ENCODE assay signal across 8 cellular contexts in genomic region chr22:42889290-42889689, GRCh38. TPM values are rescaled to one million over a fixed set of nuclear protein-coding genes. Genes with fewer than 3 reads are reported as not detected.
DNase-seq lines count a peak whose midpoint lies in the region; ATAC-seq and TF ChIP-seq lines count a peak whose summit lies in the region.
"Had no signal": no experiment of that assay in that cellular context is flagged by ENCODE, and none has a peak within 500 bp of the region (broad histone marks: within the 10 kb centered on the region; RNA-seq: fewer than 3 reads in every experiment).

No MANE protein-coding gene starts in this region.

- intact Hi-C loops in MCF 10A (cut with micrococcal nuclease) = no loop called here

- no TSS peak for BruUV-seq in MCF 10A (replicated peaks; lab: Mats Ljungman, UMichigan)

- H3K4me1 Mint-ChIP-seq in activated CD4-positive, alpha-beta memory T cell treated with anti-CD3 and anti-CD28 coated beads, Interleukin-2, amount 10 ng/mL, durations not matched to agents 7 days and 5 days = peaks cover 58% of the 10 kb centered on the region
- H3K4me1 Mint-ChIP-seq in endodermal cell (peaks cover 16% of the 10 kb centered on the region), MCF 10A (ENCODE audit: insufficient read depth, unreplicated experiment) (peaks cover 16% of the 10 kb centered on the region)

- no peaks in the 10 kb centered on the region for H3K27me3 Mint-ChIP-seq in activated CD4-positive, alpha-beta memory T cell treated with anti-CD3 and anti-CD28 coated beads, Interleukin-2, amount 10 ng/mL, durations not matched to agents 7 days and 5 days
- no peaks in the 10 kb centered on the region for H3K27me3 Mint-ChIP-seq in endodermal cell (ENCODE audit: insufficient read depth)
- H3K27me3 Mint-ChIP-seq in MCF 10A (ENCODE audit: insufficient read depth, unreplicated experiment) = no peaks in the 10 kb centered on the region

- no peaks in the 10 kb centered on the region for H3K9me3 Mint-ChIP-seq in activated CD4-positive, alpha-beta memory T cell treated with anti-CD3 and anti-CD28 coated beads, Interleukin-2, amount 10 ng/mL, durations not matched to agents 7 days and 5 days
- H3K9me3 Mint-ChIP-seq in endodermal cell = no peaks in the 10 kb centered on the region
- H3K9me3 Mint-ChIP-seq in MCF 10A (ENCODE audit: unreplicated experiment) = no peaks in the 10 kb centered on the region

- DNase-seq in activated CD4-positive, alpha-beta memory T cell treated with anti-CD3 and anti-CD28 coated beads, Interleukin-2, amount 10 ng/mL, durations not matched to agents 7 days and 5 days = peak; percentile 20
- DNase-seq in putamen (ENCODE audit: low spot score) (peak; percentile 46), endodermal cell (no peak), MCF 10A (ENCODE audit: unreplicated experiment) (no peak)
- DNase-seq: activated CD4-positive, alpha-beta T cell treated with anti-CD3 and anti-CD28 coated beads for 4 hours had no signal

- no peaks in the 10 kb centered on the region for H3K27me3 ChIP-seq in endodermal cell (ENCODE audit: control insufficient read depth, insufficient read depth, low read length, poor library complexity, severe bottlenecking)

- H3K9me3 ChIP-seq in endodermal cell (ENCODE audit: control insufficient read depth, low read length) = no peaks in the 10 kb centered on the region

- H3K4me1 ChIP-seq in endodermal cell (ENCODE audit: control insufficient read depth, insufficient read depth, low read length) = peaks cover 3% of the 10 kb centered on the region

- ATAC-seq in GM18858 (IDR thresholded peaks at IDR 0.05; ENCODE audit: unreplicated experiment) (peak; percentile 62), HG02938 (IDR thresholded peaks at IDR 0.05; ENCODE audit: unreplicated experiment) (peak; percentile 59), GM19455 (IDR thresholded peaks at IDR 0.05; ENCODE audit: unreplicated experiment) (no peak)

- peak overlapping the region; percentile 49 for H3K4me3 Mint-ChIP-seq in activated CD4-positive, alpha-beta memory T cell treated with anti-CD3 and anti-CD28 coated beads, Interleukin-2, amount 10 ng/mL, durations not matched to agents 7 days and 5 days
- H3K4me3 Mint-ChIP-seq in endodermal cell (no peak overlapping the region), MCF 10A (ENCODE audit: unreplicated experiment) (no peak overlapping the region)

- H3K36me3 Mint-ChIP-seq in activated CD4-positive, alpha-beta memory T cell treated with anti-CD3 and anti-CD28 coated beads, Interleukin-2, amount 10 ng/mL, durations not matched to agents 7 days and 5 days (ENCODE audit: low read depth) = peaks cover 25% of the 10 kb centered on the region
- H3K36me3 Mint-ChIP-seq in endodermal cell (ENCODE audit: low read depth) (peaks cover 45% of the 10 kb centered on the region), MCF 10A (ENCODE audit: insufficient read depth, unreplicated experiment) (peaks cover 44% of the 10 kb centered on the region)

- no peak overlapping the region for H3K9ac ChIP-seq in endodermal cell (ENCODE audit: extremely low read depth, low read length, poor library complexity, severe bottlenecking)

- CTCF ChIA-PET in activated CD4-positive, alpha-beta memory T cell treated with anti-CD3 and anti-CD28 coated beads, Interleukin-2, amount 10 ng/mL, durations not matched to agents 7 days and 5 days (lab: Charles Lee) = interaction anchor here (1.8 kb wide), 1 partner anchor 22 kb away, joined by 8 read pairs; no protein-coding TSS in a partner anchor
- CTCF ChIA-PET in MCF 10A (lab: Yijun Ruan, JAX) = no interaction called here

- POLR2A ChIA-PET in activated CD4-positive, alpha-beta memory T cell treated with anti-CD3 and anti-CD28 coated beads, Interleukin-2, amount 10 ng/mL, durations not matched to agents 7 days and 5 days (lab: Charles Lee) = interaction anchor here (0.7 to 0.9 kb wide), 3 partner anchors 32 to 274 kb away, joined by 3 read pairs; no protein-coding TSS in a partner anchor
- POLR2A ChIA-PET in MCF 10A (lab: Yijun Ruan, JAX) = no interaction called here

- H3K27ac Mint-ChIP-seq in activated CD4-positive, alpha-beta memory T cell treated with anti-CD3 and anti-CD28 coated beads, Interleukin-2, amount 10 ng/mL, durations not matched to agents 7 days and 5 days = peak overlapping the region; percentile 72
- H3K27ac Mint-ChIP-seq in endodermal cell (no peak overlapping the region), MCF 10A (ENCODE audit: low read depth, unreplicated experiment) (no peak overlapping the region)

- H3K36me3 ChIP-seq in endodermal cell (ENCODE audit: control insufficient read depth, insufficient read depth, low read length) = peaks cover 59% of the 10 kb centered on the region

- 99 to 100% methylated on average over 2 to 4 of the region's 4 CpGs for WGBS in endodermal cell (ENCODE audit: insufficient coverage in 1 of 2, insufficient read length in 1 of 2), 2 experiments

- no peak overlapping the region for H3K4me3 ChIP-seq in endodermal cell (ENCODE audit: low read length)

- TF ChIP-seq CTCF in endodermal cell (conservative IDR thresholded peaks at IDR 0.05) (no peak), MCF 10A (IDR thresholded peaks at IDR 0.05; ENCODE audit: unreplicated experiment) (no peak)

- no peak overlapping the region for H3K27ac ChIP-seq in endodermal cell (ENCODE audit: low read depth, low read length)

RNA-seq across cellular contexts. Expression of gene ARFGAP3, which starts 32.2 kb away (rescaled TPM):
- 10 to 100 TPM; 41.1 to 42.1 TPM for total RNA-seq in activated CD4-positive, alpha-beta memory T cell treated with anti-CD3 and anti-CD28 coated beads, Interleukin-2, amount 10 ng/mL, durations not matched to agents 7 days and 5 days
- total RNA-seq in endodermal cell (10 to 100 TPM; 20.5 to 36.9 TPM), MCF 10A (2022) (67.1 and 82.9 TPM in 2 replicates)
- 30.6 TPM for polyA plus RNA-seq in endodermal cell (2013, experiment 1 of 2)
- polyA plus RNA-seq in endodermal cell (2013, experiment 2 of 2) = 32.2 TPM

Comparison
In these comparisons a context has a peak if more than half of its experiments do, and no peak if none do; other contexts are left out.
1. DNase-seq: peak in activated CD4-positive, alpha-beta memory T cell treated with anti-CD3 and anti-CD28 coated beads, Interleukin-2, amount 10 ng/mL, durations not matched to agents 7 days and 5 days (single experiment) and putamen (single experiment); none in endodermal cell (single experiment) and MCF 10A (single experiment).